Comparison of ENCODE assay signal across 1 cellular context in genomic region chr2:200308421-200309295, GRCh38.
A peak's percentile ranks its signal among the peaks of the same experiment; 100 is the strongest.
TF ChIP-seq lines count a peak whose summit lies in the region.

No MANE protein-coding gene starts in this region.

TF ChIP-seq in H1, 55 proteins besides CTCF, POLR2A, EP300 and RAD21 (continued from another document):
- peak; percentile 26 for TF ChIP-seq CHD7 (IDR thresholded peaks at IDR 0.05; ENCODE audit: insufficient replicate concordance, low read length)
- TF ChIP-seq HDAC6 (IDR thresholded peaks at IDR 0.05; ENCODE audit: low read depth, low read length): no peak
- TF ChIP-seq ASH2L (IDR thresholded peaks at IDR 0.05; ENCODE audit: low read length): no peak
- no peak for TF ChIP-seq SIX5 (IDR thresholded peaks at IDR 0.05; ENCODE audit: low read depth, low read length)
- TF ChIP-seq POU5F1 (IDR thresholded peaks at IDR 0.05; ENCODE audit: low read depth, low read length): no peak
- TF ChIP-seq BRCA1 (IDR thresholded peaks at IDR 0.05; ENCODE audit: low read depth, low read length): no peak
- no peak for TF ChIP-seq TEAD4 (IDR thresholded peaks at IDR 0.05; ENCODE audit: low read depth, low read length)
TF ChIP-seq in H1: peak in this region for 1.
